1 cellular context compared by ENCODE assay signal in genomic region chr4:6905501-6905900, GRCh38.
TF ChIP-seq lines count a peak whose summit lies in the region.

No MANE protein-coding gene starts in this region.

TF ChIP-seq in HepG2, 621 proteins besides CTCF, POLR2A, EP300 and RAD21 (continued from another document):
- TF ChIP-seq ZBTB37 (CRISPR knock-in tag; IDR thresholded peaks at IDR 0.05) (0 out of 2 replicates have a peak, but pooled peaks have one; percentile 28), ZFP36L1 (CRISPR knock-in tag; IDR thresholded peaks at IDR 0.05) (no peak), ZBTB4 (CRISPR knock-in tag; IDR thresholded peaks at IDR 0.05; ENCODE audit: borderline replicate concordance) (0 out of 2 replicates have a peak, but pooled peaks have one; percentile 52), ZNF576 (CRISPR knock-in tag; IDR thresholded peaks at IDR 0.05) (0 out of 2 replicates have a peak, but pooled peaks have one; percentile 32)
